In the genomic region with DNA sequence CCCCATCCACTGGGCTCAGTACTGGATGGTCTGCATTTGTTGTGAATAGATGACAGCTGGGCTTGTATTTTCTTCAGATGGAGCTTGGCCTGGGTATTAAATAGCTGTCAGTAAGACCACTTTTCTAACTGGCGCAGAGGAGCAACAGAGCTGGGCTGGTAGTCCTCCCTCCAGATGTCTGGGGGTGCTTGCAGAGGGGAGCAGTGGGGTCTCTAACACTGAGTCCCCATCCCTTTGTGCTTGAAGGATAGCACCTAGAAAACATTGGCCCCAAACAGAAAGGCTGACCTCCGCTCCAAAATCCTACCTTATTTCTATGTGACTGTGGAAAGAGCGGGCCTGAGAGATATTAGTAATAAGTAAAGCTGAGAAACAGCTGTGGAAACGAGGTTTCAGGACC, we compare ENCODE assay signal across 29 cellular contexts.
"Had no signal": no experiment of that assay in that cellular context is flagged by ENCODE, and none has a peak within 500 bp of the region (broad histone marks: within the 10 kb centered on the region; RNA-seq: fewer than 3 reads in every experiment).

No MANE protein-coding gene starts in this region.

- H3K36me3 ChIP-seq: ascending aorta, breast epithelium, cardiac muscle cell, colonic mucosa, heart left ventricle, WERI-Rb-1 had no signal

- H3K27ac ChIP-seq: ascending aorta, breast epithelium, cardiac muscle cell, colonic mucosa, dorsolateral prefrontal cortex, heart left ventricle, WERI-Rb-1 had no signal

- ATAC-seq: activated CD4-positive, CD25-positive, alpha-beta regulatory T cell treated with anti-CD3 and anti-CD28 coated beads, Interleukin-2, amount 50 U/mL, for 24 hours; activated CD8-positive, alpha-beta memory T cell treated with anti-CD3 and anti-CD28 coated beads, Interleukin-2, amount 10 ng/mL, durations not matched to agents 7 days and 5 days; activated CD8-positive, alpha-beta T cell treated with anti-CD3 and anti-CD28 coated beads, Interleukin-2, amount 10 ng/mL, durations not matched to agents 7 days and 5 days; activated naive CD8-positive, alpha-beta T cell treated with anti-CD3 and anti-CD28 coated beads, Interleukin-2, amount 50 U/mL, for 24 hours; esophagus mucosa; heart left ventricle; T-helper 17 cell had no signal

- H3K4me3 ChIP-seq: ascending aorta, breast epithelium, cardiac muscle cell, colonic mucosa, dorsolateral prefrontal cortex, heart left ventricle had no signal

- H3K27me3 ChIP-seq: ascending aorta, cardiac muscle cell, colonic mucosa, dorsolateral prefrontal cortex, heart left ventricle had no signal

- H3K4me1 ChIP-seq: breast epithelium, colonic mucosa had no signal

- DNase-seq: activated B cell treated with CpG ODN at 0.5 μM for 24 hours; activated CD4-positive, alpha-beta memory T cell treated with anti-CD3 and anti-CD28 coated beads for 36 hours; activated CD4-positive, alpha-beta T cell treated with anti-CD3 and anti-CD28 coated beads, Interleukin-2, amount 10 ng/mL, durations not matched to agents 24 days and 14 days; activated CD8-positive, alpha-beta memory T cell treated with anti-CD3 and anti-CD28 coated beads, Interleukin-2, amount 10 ng/mL, durations not matched to agents 7 days and 5 days; activated CD8-positive, alpha-beta memory T cell treated with anti-CD3 and anti-CD28 coated beads, Interleukin-2, amount 50 U/mL, for 4 hours; activated CD8-positive, alpha-beta T cell treated with anti-CD3 and anti-CD28 coated beads, Interleukin-2, amount 10 ng/mL, durations not matched to agents 7 days and 5 days; activated effector memory CD4-positive, alpha-beta T cell treated with anti-CD3 and anti-CD28 coated beads, Interleukin-2, amount 50 U/mL, for 16 hours; activated naive CD4-positive, alpha-beta T cell treated with anti-CD3 and anti-CD28 coated beads for 36 hours; activated naive CD8-positive, alpha-beta T cell treated with anti-CD3 and anti-CD28 coated beads for 36 hours; activated naive CD8-positive, alpha-beta T cell treated with anti-CD3 and anti-CD28 coated beads, Interleukin-2, amount 50 U/mL, for 24 hours; activated T-cell treated with anti-CD3 and anti-CD28 coated beads, Interleukin-2, amount 50 U/mL, for 1 hour; activated T-cell treated with anti-CD3 and anti-CD28 coated beads, Interleukin-2, amount 50 U/mL, for 48 hours; central memory CD4-positive, alpha-beta T cell; cerebellar nuclear complex; colonic mucosa; dorsolateral prefrontal cortex; effector memory CD4-positive, alpha-beta T cell; endodermal cell; foreskin fibroblast; heart left ventricle; T-helper 1 cell; T-helper 17 cell; T1000; WERI-Rb-1 had no signal

- H3K9me3 ChIP-seq: ascending aorta, breast epithelium, colonic mucosa, heart left ventricle had no signal
